22 cellular contexts compared by ENCODE assay signal in genomic region chr21:36064085-36064460, GRCh38.
"Had no signal": no experiment of that assay in that cellular context is flagged by ENCODE, and none has a peak within 500 bp of the region (broad histone marks: within the 10 kb centered on the region; RNA-seq: fewer than 3 reads in every experiment).

No MANE protein-coding gene starts in this region.

- H3K27ac Mint-ChIP-seq: activated B cell treated with CpG ODN at 0.5 μM for 24 hours; activated CD4-positive, alpha-beta memory T cell treated with anti-CD3 and anti-CD28 coated beads for 36 hours; activated CD4-positive, alpha-beta T cell treated with anti-CD3 and anti-CD28 coated beads, Interleukin-2, amount 10 ng/mL, durations not matched to agents 7 days and 5 days; activated T-helper 2 cell treated with anti-CD3 and anti-CD28 coated beads, Interferon-gamma antibody, Interleukin-2, Interleukin-4, amounts not matched to agents 10 μg/mL and 5 μg/mL and 100 μg/mL, durations not matched to agents 14 hours and 24 hours and 36 hours; T-cell had no signal

- H3K36me3 Mint-ChIP-seq: activated naive CD4-positive, alpha-beta T cell treated with anti-CD3 and anti-CD28 coated beads, Interleukin-2, amount 50 U/mL, for 24 hours; T-cell had no signal

- H3K27me3 Mint-ChIP-seq: activated B cell treated with CpG ODN at 0.5 μM for 24 hours; activated CD4-positive, alpha-beta memory T cell treated with anti-CD3 and anti-CD28 coated beads for 36 hours; activated naive CD4-positive, alpha-beta T cell treated with anti-CD3 and anti-CD28 coated beads, Interleukin-2, amount 50 U/mL, for 24 hours; T-cell had no signal

- H3K4me3 ChIP-seq: breast epithelium, SK-N-MC had no signal

- H3K9ac ChIP-seq: KMS-11 had no signal

- FAIRE-seq: TTC549 had no signal

- H3K9me3 ChIP-seq: breast epithelium had no signal

- DNase-seq: activated B cell treated with CpG ODN at 0.5 μM for 24 hours; activated CD4-positive, alpha-beta memory T cell treated with anti-CD3 and anti-CD28 coated beads for 36 hours; activated CD4-positive, alpha-beta T cell treated with anti-CD3 and anti-CD28 coated beads, Interleukin-2, amount 10 ng/mL, durations not matched to agents 7 days and 5 days; activated CD8-positive, alpha-beta memory T cell treated with anti-CD3 and anti-CD28 coated beads for 24 hours; activated T-cell treated with anti-CD3 and anti-CD28 coated beads, Interleukin-2, amount 50 U/mL, for 48 hours; aorta; NCI-H1092; NCI-H1417; NCI-H1930; NCI-H345; NCI-H510A; NCI-H526 treated with DMSO at 0.1 percent for 48 hours; NCI-H82; T-cell; T-helper 2 cell; T1000 had no signal

- H3K9me3 Mint-ChIP-seq: activated naive CD4-positive, alpha-beta T cell treated with anti-CD3 and anti-CD28 coated beads, Interleukin-2, amount 50 U/mL, for 24 hours had no signal

- ATAC-seq: T-cell had no signal

- H3K4me2 ChIP-seq: KMS-11 had no signal

- H3K36me3 ChIP-seq: breast epithelium had no signal

- H3K27ac ChIP-seq: breast epithelium, KMS-11, SK-N-MC had no signal

- H3K27me3 ChIP-seq: breast epithelium had no signal

- H3K4me3 Mint-ChIP-seq: activated B cell treated with CpG ODN at 0.5 μM for 24 hours; activated CD4-positive, alpha-beta memory T cell treated with anti-CD3 and anti-CD28 coated beads for 36 hours; activated CD4-positive, alpha-beta T cell treated with anti-CD3 and anti-CD28 coated beads, Interleukin-2, amount 10 ng/mL, durations not matched to agents 7 days and 5 days; activated naive CD4-positive, alpha-beta T cell treated with anti-CD3 and anti-CD28 coated beads, Interleukin-2, amount 50 U/mL, for 24 hours; T-cell had no signal
